Comparison of ENCODE assay signal across 8 cellular contexts in genomic region chr4:87896020-87896621, GRCh38.
DNase-seq lines count a peak whose midpoint lies in the region; ATAC-seq and TF ChIP-seq lines count a peak whose summit lies in the region.

No MANE protein-coding gene starts in this region.

- H3K9me3 ChIP-seq in heart right ventricle, result peaks cover 0 to 5% (median 0%) of the 10 kb centered on the region in 11 donors

- peak; percentile 88 for DNase-seq in HPDE6-E6E7 (ENCODE audit: extremely low spot score)
- DNase-seq in UCSD-AML1 (lab: John Stamatoyannopoulos, UW; ENCODE audit: unreplicated experiment), result peak; percentile 23
- no peak for DNase-seq in heart right ventricle
- DNase-seq in stimulated activated naive CD8-positive, alpha-beta T cell treated with anti-CD3 and anti-CD28 coated beads, Interleukin-15, Interleukin-2, amounts not matched to agents 100 U/mL and 50 U/mL, for 24 hours, result peak; percentile 32
- no peak for DNase-seq in NCI-H748 (lab: John Stamatoyannopoulos, UW; ENCODE audit: unreplicated experiment)

- intact Hi-C loops in heart right ventricle (cut with DNase I), result no loop called here

- ATAC-seq in heart right ventricle, result peak in 5 of 8 donors; percentile 30 to 81 (median 58)
- ATAC-seq in stimulated activated naive CD8-positive, alpha-beta T cell treated with anti-CD3 and anti-CD28 coated beads, Interleukin-15, Interleukin-2, amounts not matched to agents 100 U/mL and 50 U/mL, for 24 hours, result peak; percentile 93
- no peak for ATAC-seq in GM21528 (IDR thresholded peaks at IDR 0.05; ENCODE audit: low FRiP score, unreplicated experiment)
- ATAC-seq in GM18511 (IDR thresholded peaks at IDR 0.05; ENCODE audit: unreplicated experiment), result no peak

- no peak for TF ChIP-seq CTCF in heart right ventricle (IDR thresholded peaks at IDR 0.05)

- H3K4me1 ChIP-seq in ACC112 (ENCODE audit: control insufficient read depth, insufficient read depth, low read length, unreplicated experiment) (peaks cover 25% of the 10 kb centered on the region), heart right ventricle (peaks cover 0 to 19% (median 0%) of the 10 kb centered on the region in 9 donors)

- H3K27ac ChIP-seq in ACC112 (ENCODE audit: low read depth, low read length) (peak overlapping the region; percentile 68), heart right ventricle (peak overlapping the region in 1 of 10 donors; percentile 36)

- 43 to 51% methylated on average over 7 of the region's 7 CpGs for WGBS in heart right ventricle, 2 donors

- H3K27me3 ChIP-seq in ACC112 (ENCODE audit: insufficient read depth, low read length) (peaks cover 4% of the 10 kb centered on the region; the same call in 1 of the 2 replicates), heart right ventricle (no peaks in the 10 kb centered on the region)

- no peaks in the 10 kb centered on the region for H3K79me2 ChIP-seq in ACC112 (ENCODE audit: control insufficient read depth, insufficient read depth, low read length, unreplicated experiment)

- H3K4me3 ChIP-seq in ACC112 (ENCODE audit: low read depth, low read length), result peak overlapping the region; percentile 46; the same call in 1 of the 2 replicates
- no peak overlapping the region for H3K4me3 ChIP-seq in heart right ventricle

- H3K36me3 ChIP-seq in ACC112 (ENCODE audit: insufficient read depth, low read length) (no peaks in the 10 kb centered on the region), heart right ventricle (no peaks in the 10 kb centered on the region)

- H2AFZ ChIP-seq in ACC112 (ENCODE audit: low read length, unreplicated experiment), result peak overlapping the region; percentile 57

Comparison
In these comparisons a context has a peak if more than half of its experiments do, and no peak if none do; other contexts are left out.
1. DNase-seq: peak in HPDE6-E6E7 (single experiment), UCSD-AML1 (single experiment) and stimulated activated naive CD8-positive, alpha-beta T cell treated with anti-CD3 and anti-CD28 coated beads, Interleukin-15, Interleukin-2, amounts not matched to agents 100 U/mL and 50 U/mL, for 24 hours (single experiment); none in heart right ventricle (0 of 2) and NCI-H748 (single experiment).
2. ATAC-seq: peak in heart right ventricle (5 of 8) and stimulated activated naive CD8-positive, alpha-beta T cell treated with anti-CD3 and anti-CD28 coated beads, Interleukin-15, Interleukin-2, amounts not matched to agents 100 U/mL and 50 U/mL, for 24 hours (single experiment); none in GM21528 (single experiment) and GM18511 (single experiment).